ENCODE assay signal across 13 cellular contexts in genomic region chr1:176222196-176222595, GRCh38. TPM values are rescaled to one million over a fixed set of nuclear protein-coding genes. Genes with fewer than 3 reads are reported as not detected.
DNase-seq lines count a peak whose midpoint lies in the region; ATAC-seq and TF ChIP-seq lines count a peak whose summit lies in the region.
"Had no signal": no experiment of that assay in that cellular context is flagged by ENCODE, and none has a peak within 500 bp of the region (broad histone marks: within the 10 kb centered on the region; RNA-seq: fewer than 3 reads in every experiment).

No MANE protein-coding gene starts in this region.

- DNase-seq in ELR (ENCODE audit: low read depth): peak; percentile 35
- peak; percentile 7 for DNase-seq in NCI-H524 treated with DMSO at 0.1 percent for 48 hours (lab: John Stamatoyannopoulos, UW)
- DNase-seq in PC-3: peak; percentile 10
- peak; percentile 9 for DNase-seq in fibroblast of the aortic adventitia (ENCODE audit: low read depth)
- no peak for DNase-seq in heart right ventricle
- DNase-seq in lower leg skin (ENCODE audit: low spot score in 2 of 2): no peak
- DNase-seq: Calu3; CD8-positive, alpha-beta T cell; GDM1; H9; KBM-7 had no signal

- H3K9me2 ChIP-seq in PC-3 (replicated peaks; ENCODE audit: low read length): no peaks in the 10 kb centered on the region

- 69 to 75% methylated on average over 1 of the region's 1 CpG for WGBS in heart right ventricle, 2 donors
- WGBS in lower leg skin, 2 donors: 84 to 85% methylated on average over 1 of the region's 1 CpG

- CTCF ChIA-PET in PC-3 (lab: Charles Lee): no interaction called here

- TF ChIP-seq CTCF in PC-3 (conservative IDR thresholded peaks at IDR 0.05; ENCODE audit: low read depth, low read length): no peak
- no peak for TF ChIP-seq CTCF in fibroblast of the aortic adventitia (IDR thresholded peaks at IDR 0.05; ENCODE audit: insufficient read depth, low read length)
- TF ChIP-seq CTCF in heart right ventricle (IDR thresholded peaks at IDR 0.05): no peak
- TF ChIP-seq CTCF in lower leg skin (IDR thresholded peaks at IDR 0.05): no peak

- BruUV-seq in PC-3 (replicated peaks; lab: Mats Ljungman, UMichigan): no TSS peak

- H3K36me3 ChIP-seq in PC-3 (ENCODE audit: low read depth, low read length) (no peaks in the 10 kb centered on the region), heart right ventricle (no peaks in the 10 kb centered on the region)
- H3K36me3 ChIP-seq: BLaER1 treated with 17β-estradiol and CSF1 and Interleukin-3, amounts not matched to agents 10 nM and 100 nM had no signal

- H3K27me3 ChIP-seq in PC-3 (ENCODE audit: low read length) (no peaks in the 10 kb centered on the region), heart right ventricle (no peaks in the 10 kb centered on the region)
- H3K27me3 ChIP-seq: BLaER1 treated with 17β-estradiol and CSF1 and Interleukin-3, amounts not matched to agents 10 nM and 100 nM had no signal

- H3K9ac ChIP-seq in PC-3 (ENCODE audit: low read length): no peak overlapping the region
- H3K9ac ChIP-seq: BLaER1 treated with 17β-estradiol and CSF1 and Interleukin-3, amounts not matched to agents 10 nM and 100 nM had no signal

- H2AFZ ChIP-seq in PC-3 (ENCODE audit: low read length): no peak overlapping the region

- no peaks in the 10 kb centered on the region for H3K79me2 ChIP-seq in PC-3 (ENCODE audit: low read length)

- ATAC-seq in PC-3 (no peak), heart right ventricle (no peak), HG03432 (IDR thresholded peaks at IDR 0.05; ENCODE audit: unreplicated experiment) (no peak)
- ATAC-seq: CD8-positive, alpha-beta T cell had no signal

- no peak for TF ChIP-seq POLR2A in lower leg skin (IDR thresholded peaks at IDR 0.05)

- POLR2A ChIA-PET in PC-3 (lab: Charles Lee; ENCODE audit: unreplicated experiment): no interaction called here

- H3K4me1 ChIP-seq in PC-3 (ENCODE audit: insufficient read depth, low read length): no peaks in the 10 kb centered on the region
- H3K4me1 ChIP-seq in heart right ventricle: no peaks in the 10 kb centered on the region
- H3K4me1 ChIP-seq: BLaER1 treated with 17β-estradiol and CSF1 and Interleukin-3, amounts not matched to agents 10 nM and 100 nM had no signal

- H3K4me2 ChIP-seq in PC-3 (ENCODE audit: low read length): no peak overlapping the region
- H3K4me2 ChIP-seq: BLaER1 treated with 17β-estradiol and CSF1 and Interleukin-3, amounts not matched to agents 10 nM and 100 nM had no signal

- intact Hi-C loops in PC-3 (cut with micrococcal nuclease) (no loop called here), heart right ventricle (cut with DNase I) (no loop called here), lower leg skin (cut with DNase I; ENCODE audit: low total_unique reads) (no loop called here)

- H3F3A ChIP-seq in PC-3 (ENCODE audit: low read length, unreplicated experiment): no peaks in the 10 kb centered on the region

- no peaks in the 10 kb centered on the region for H4K20me1 ChIP-seq in PC-3 (ENCODE audit: low read length)
- H4K20me1 ChIP-seq: BLaER1 treated with 17β-estradiol and CSF1 and Interleukin-3, amounts not matched to agents 10 nM and 100 nM had no signal

- H3K9me3 ChIP-seq in PC-3 (ENCODE audit: low read length): no peaks in the 10 kb centered on the region
- no peaks in the 10 kb centered on the region for H3K9me3 ChIP-seq in heart right ventricle
- H3K9me3 ChIP-seq: BLaER1 treated with 17β-estradiol and CSF1 and Interleukin-3, amounts not matched to agents 10 nM and 100 nM had no signal

- H3K4me3 ChIP-seq in PC-3 (ENCODE audit: low read length): no peak overlapping the region
- no peak overlapping the region for H3K4me3 ChIP-seq in fibroblast of the aortic adventitia (ENCODE audit: low read depth, low read length)
- no peak overlapping the region for H3K4me3 ChIP-seq in heart right ventricle
- H3K4me3 ChIP-seq in lower leg skin (ENCODE audit: low read depth, poor library complexity, severe bottlenecking): no peak overlapping the region
- H3K4me3 ChIP-seq: BLaER1 treated with 17β-estradiol and CSF1 and Interleukin-3, amounts not matched to agents 10 nM and 100 nM had no signal

- H3K27ac ChIP-seq in PC-3 (ENCODE audit: low read length): no peak overlapping the region
- no peak overlapping the region for H3K27ac ChIP-seq in heart right ventricle
- H3K27ac ChIP-seq: BLaER1 treated with 17β-estradiol and CSF1 and Interleukin-3, amounts not matched to agents 10 nM and 100 nM had no signal

RNA-seq across cellular contexts. Expression of gene COP1, which starts 15.1 kb away (rescaled TPM):
- total RNA-seq in PC-3 (2014; rRNA removed): 8.8 and 16.6 TPM in 2 replicates
- total RNA-seq in fibroblast of the aortic adventitia (ENCODE audit: low replicate concordance): 56.6 and 177 TPM in 2 replicates
- 10 to 100 TPM; 17.9 to 28.1 (median 23.0) TPM for total RNA-seq in heart right ventricle
- 10 to 100 TPM; 26.5 to 55.2 TPM for polyA plus RNA-seq in heart right ventricle
- total RNA-seq in lower leg skin: 10 to 100 TPM; 46.2 to 76.3 (median 50.5) TPM

Comparison
In these comparisons a context has a peak if more than half of its experiments do, and no peak if none do; other contexts are left out.
1. DNase-seq: peak in ELR (single experiment), NCI-H524 treated with DMSO at 0.1 percent for 48 hours (single experiment), PC-3 (single experiment) and fibroblast of the aortic adventitia (single experiment); none in heart right ventricle (0 of 2) and lower leg skin (0 of 2).